15 cellular contexts compared by ENCODE assay signal in genomic region chr7:40219917-40220316, GRCh38.
DNase-seq lines count a peak whose midpoint lies in the region; ATAC-seq and TF ChIP-seq lines count a peak whose summit lies in the region.
"Had no signal": no experiment of that assay in that cellular context is flagged by ENCODE, and none has a peak within 500 bp of the region (broad histone marks: within the 10 kb centered on the region; RNA-seq: fewer than 3 reads in every experiment).

No MANE protein-coding gene starts in this region.

- intact Hi-C loops in heart left ventricle (cut with DNase I), result loop anchor here in 1 of 10 donors (10.0 kb wide), 1 partner anchor 65 kb away; no protein-coding TSS in a partner anchor

- no peak for ATAC-seq in HG03571 (IDR thresholded peaks at IDR 0.05; ENCODE audit: unreplicated experiment)
- ATAC-seq in heart left ventricle, result no peak
- ATAC-seq: mucosa of descending colon had no signal

- POLR2A ChIA-PET in AG04449 (lab: Yijun Ruan, JAX), result no interaction called here

- WGBS in heart left ventricle, 4 donors, result 63 to 72% (median 69%) methylated on average over 2 of the region's 2 CpGs

- CTCF ChIA-PET in AG04449 (lab: Yijun Ruan, JAX), result interaction anchor here (0.7 to 2.5 kb wide), 3 partner anchors 12 to 1485 kb away, joined by 3 to 12 read pairs (median 5); no protein-coding TSS in a partner anchor

- no peaks in the 10 kb centered on the region for H3K27me3 ChIP-seq in heart left ventricle

- no peak for TF ChIP-seq POLR2A in heart left ventricle (IDR thresholded peaks at IDR 0.05)

- H3K36me3 ChIP-seq in heart left ventricle, result no peaks in the 10 kb centered on the region

- TF ChIP-seq CTCF in AG04449 (IDR thresholded peaks at IDR 0.05; ENCODE audit: insufficient read depth, low read length, missing control alignments) (no peak), cardiac fibroblast (IDR thresholded peaks at IDR 0.05; ENCODE audit: low read depth, low read length) (no peak), heart left ventricle (IDR thresholded peaks at IDR 0.05) (no peak)

- DNase-seq in AG04449 (ENCODE audit: low read depth, low spot score) (peak; percentile 72), LHCN-M2 (ENCODE audit: low read depth) (peak; percentile 94), cardiac fibroblast (ENCODE audit: low read depth in 2 of 2) (peak; percentile 70 to 93), iris pigment epithelial cell (ENCODE audit: low read depth) (peak; percentile 93), epidermal melanocyte (ENCODE audit: insufficient read length, low spot score) (no peak), NCI-H2029 treated with DMSO at 0.1 percent for 48 hours (lab: John Stamatoyannopoulos, UW) (no peak), heart left ventricle (no peak)
- DNase-seq: activated naive CD4-positive, alpha-beta T cell treated with anti-CD3 and anti-CD28 coated beads, Interleukin-2, amount 10 ng/mL, durations not matched to agents 7 days and 5 days; islet precursor cell; mucosa of descending colon; MV-4-11; NCI-H2171 treated with DMSO at 0.1 percent for 48 hours; stimulated activated CD4-positive, alpha-beta T cell treated with anti-CD3 and anti-CD28 coated beads, Interleukin-15, amount 100 ng/mL, for 24 hours; SW 1271 had no signal

- no peaks in the 10 kb centered on the region for H3K4me1 ChIP-seq in heart left ventricle

- peaks cover 0 to 4% (median 0%) of the 10 kb centered on the region in 12 donors for H3K9me3 ChIP-seq in heart left ventricle
- H3K9me3 ChIP-seq: mucosa of descending colon had no signal

- H3K27ac ChIP-seq in heart left ventricle, result no peak overlapping the region

- H3K4me3 ChIP-seq in AG04449 (ENCODE audit: low read depth, low read length) (no peak overlapping the region), cardiac fibroblast (replicated peaks in 1 of 2; ENCODE audit: low read depth in 2 of 2, low read length in 2 of 2) (no peak overlapping the region), heart left ventricle (no peak overlapping the region)
- H3K4me3 ChIP-seq: mucosa of descending colon had no signal

Comparison
In these comparisons a context has a peak if more than half of its experiments do, and no peak if none do; other contexts are left out.
1. DNase-seq: peak in AG04449 (single experiment), LHCN-M2 (single experiment), cardiac fibroblast (2 of 2) and iris pigment epithelial cell (single experiment); none in epidermal melanocyte (single experiment), NCI-H2029 treated with DMSO at 0.1 percent for 48 hours (single experiment) and heart left ventricle (0 of 5).